1 cellular context compared by ENCODE assay signal in genomic region chr15:76339302-76340197, GRCh38.
TF ChIP-seq lines count a peak whose summit lies in the region.

No MANE protein-coding gene starts in this region.

TF ChIP-seq in HepG2, 621 proteins besides CTCF, POLR2A, EP300 and RAD21:
- TF ChIP-seq PRDM10 (CRISPR knock-in tag; IDR thresholded peaks at IDR 0.05; ENCODE audit: low read depth) = no peak
- 0 out of 2 replicates have a peak, but pooled peaks have one; percentile 8 for TF ChIP-seq GABPB1 (CRISPR knock-in tag; IDR thresholded peaks at IDR 0.05)
- 0 out of 2 replicates have a peak, but pooled peaks have one; percentile 14 for TF ChIP-seq ZNF784 (CRISPR knock-in tag; IDR thresholded peaks at IDR 0.05; ENCODE audit: borderline replicate concordance)
